In the genomic region with DNA sequence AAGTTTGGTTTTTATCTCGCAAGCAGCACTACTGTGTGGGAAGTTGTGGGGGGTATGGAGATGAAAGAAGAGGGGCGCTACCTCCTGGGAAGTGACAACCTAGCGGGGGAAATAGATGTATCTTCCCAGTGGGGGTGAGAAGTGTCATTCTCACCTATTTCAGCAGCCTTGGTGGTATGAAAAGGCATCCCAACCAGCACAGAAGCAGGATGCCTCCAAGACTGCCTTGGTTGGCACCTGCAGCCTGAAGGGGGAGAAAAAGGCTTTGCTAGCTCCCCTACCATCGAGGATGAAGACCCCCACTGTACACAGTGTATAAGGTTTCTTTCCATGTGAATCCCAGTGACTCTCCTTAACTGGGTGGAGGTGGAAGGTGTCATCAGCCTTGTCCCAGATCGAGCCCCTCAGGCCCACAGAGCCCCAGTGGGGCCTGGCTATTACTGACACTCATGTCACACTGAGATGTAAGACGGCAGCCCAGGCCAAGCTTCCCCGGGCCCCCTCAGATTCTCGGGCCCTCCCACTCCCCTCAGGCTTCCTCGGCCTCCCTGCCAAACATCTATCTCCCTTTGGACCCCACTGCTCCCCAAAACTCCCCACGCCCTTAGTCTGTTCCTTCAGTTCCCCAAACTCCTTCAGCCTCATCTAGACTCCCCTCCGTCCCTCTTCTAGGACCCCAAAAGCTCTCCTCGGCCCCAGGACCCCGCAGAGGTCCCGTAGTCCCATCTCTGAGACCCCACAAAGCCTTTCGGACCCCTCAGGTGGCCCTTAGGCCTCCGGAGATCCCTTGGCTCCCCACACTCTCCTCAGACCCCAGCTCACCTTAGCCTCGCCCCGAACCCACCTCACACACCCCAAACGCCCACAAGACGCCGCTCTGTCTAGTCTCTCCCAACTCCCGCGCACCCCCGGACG, we compare ENCODE assay signal across 8 cellular contexts. TPM values are rescaled to one million over a fixed set of nuclear protein-coding genes. Genes with fewer than 3 reads are reported as not detected.
DNase-seq lines count a peak whose midpoint lies in the region; ATAC-seq and TF ChIP-seq lines count a peak whose summit lies in the region.

No MANE protein-coding gene starts in this region.

- DNase-seq in NCI-H146 (lab: John Stamatoyannopoulos, UW), result peak; percentile 38
- no peak for DNase-seq in NCI-H146 treated with DMSO at 0.1 percent for 48 hours (lab: John Stamatoyannopoulos, UW; ENCODE audit: unreplicated experiment)
- DNase-seq in T-helper 2 cell treated with Interferon-gamma antibody and Interleukin-4, amounts not matched to agents 5 μg/mL and 100 μg/mL, for 36 hours (ENCODE audit: low spot score), result no peak
- no peak for DNase-seq in epithelial cell of esophagus (ENCODE audit: low read depth)
- DNase-seq in neural crest cell (ENCODE audit: low read depth, low spot score), result no peak

- no peaks in the 10 kb centered on the region for H3K27me3 Mint-ChIP-seq in T-helper 2 cell treated with Interferon-gamma antibody and Interleukin-4, amounts not matched to agents 5 μg/mL and 100 μg/mL, for 36 hours (ENCODE audit: low read depth)
- no peaks in the 10 kb centered on the region for H3K27me3 Mint-ChIP-seq in neural crest cell (ENCODE audit: low read depth)

- peak overlapping the region; percentile 70 for H3K4me3 ChIP-seq in epithelial cell of esophagus (ENCODE audit: low read length)

- peak overlapping the region; percentile 99 for H3K4me3 Mint-ChIP-seq in T-helper 2 cell treated with Interferon-gamma antibody and Interleukin-4, amounts not matched to agents 5 μg/mL and 100 μg/mL, for 36 hours
- H3K4me3 Mint-ChIP-seq in neural crest cell, result peak overlapping the region; percentile 99

- H3K4me1 Mint-ChIP-seq in T-helper 2 cell treated with Interferon-gamma antibody and Interleukin-4, amounts not matched to agents 5 μg/mL and 100 μg/mL, for 36 hours (ENCODE audit: low read depth), result peaks cover 39% of the 10 kb centered on the region
- H3K4me1 Mint-ChIP-seq in neural crest cell, result peaks cover 28% of the 10 kb centered on the region

- H3K27ac Mint-ChIP-seq in T-helper 2 cell treated with Interferon-gamma antibody and Interleukin-4, amounts not matched to agents 5 μg/mL and 100 μg/mL, for 36 hours, result peak overlapping the region; percentile 97
- peak overlapping the region; percentile 91 for H3K27ac Mint-ChIP-seq in neural crest cell (ENCODE audit: unreplicated experiment)

- H3K36me3 Mint-ChIP-seq in T-helper 2 cell treated with Interferon-gamma antibody and Interleukin-4, amounts not matched to agents 5 μg/mL and 100 μg/mL, for 36 hours (ENCODE audit: low read depth), result peaks cover 11% of the 10 kb centered on the region
- H3K36me3 Mint-ChIP-seq in neural crest cell (ENCODE audit: low read depth), result no peaks in the 10 kb centered on the region

- no peaks in the 10 kb centered on the region for H3K9me3 Mint-ChIP-seq in T-helper 2 cell treated with Interferon-gamma antibody and Interleukin-4, amounts not matched to agents 5 μg/mL and 100 μg/mL, for 36 hours
- H3K9me3 Mint-ChIP-seq in neural crest cell, result no peaks in the 10 kb centered on the region

- ATAC-seq in HG03378 (IDR thresholded peaks at IDR 0.05; ENCODE audit: unreplicated experiment), result no peak
- no peak for ATAC-seq in HG03039 (IDR thresholded peaks at IDR 0.05; ENCODE audit: unreplicated experiment)
- no peak for ATAC-seq in GM21717 (IDR thresholded peaks at IDR 0.05; ENCODE audit: unreplicated experiment)

- TF ChIP-seq CTCF in epithelial cell of esophagus (IDR thresholded peaks at IDR 0.05; ENCODE audit: insufficient read depth, low read depth, low read length, missing control alignments), result no peak
- TF ChIP-seq CTCF in neural crest cell (conservative IDR thresholded peaks at IDR 0.05), result no peak

RNA-seq across cellular contexts. Expression of a gene that starts 0.7 kb away (rescaled TPM):
- total RNA-seq in neural crest cell, result 60.4 and 65.3 TPM in 2 replicates

RNA-seq across cellular contexts. Expression of a gene that starts 19.6 kb away (rescaled TPM):
- 57.3 and 58.0 TPM in 2 replicates for total RNA-seq in neural crest cell
